In genomic region chr16:23453338-23454052, GRCh38 we compare ENCODE assay signal across 8 cellular contexts. TPM values are rescaled to one million over a fixed set of nuclear protein-coding genes. Genes with fewer than 3 reads are reported as not detected.
DNase-seq lines count a peak whose midpoint lies in the region; ATAC-seq and TF ChIP-seq lines count a peak whose summit lies in the region.

No MANE protein-coding gene starts in this region.

- H2AFZ ChIP-seq in OCI-LY3 (ENCODE audit: low read depth, low read length) (peak overlapping the region; percentile 72; the same call in 1 of the 2 replicates), parathyroid adenoma (peak overlapping the region; percentile 98)

- TF ChIP-seq CTCF in GM06990 (IDR thresholded peaks at IDR 0.05; ENCODE audit: insufficient read depth, low read length, poor library complexity, severe bottlenecking) (no peak), OCI-LY3 (IDR thresholded peaks at IDR 0.05; ENCODE audit: low read depth, low read length) (no peak), parathyroid adenoma (IDR thresholded peaks at IDR 0.05) (no peak)

- peak overlapping the region; percentile 87 for H3K4me2 ChIP-seq in OCI-LY3 (ENCODE audit: low read length)
- peak overlapping the region; percentile 64 for H3K4me2 ChIP-seq in parathyroid adenoma (ENCODE audit: low read length)

- H3K79me2 ChIP-seq in OCI-LY3 (ENCODE audit: low read length), result peaks cover 7% of the 10 kb centered on the region; the same call in 1 of the 2 replicates
- peaks cover 10% of the 10 kb centered on the region for H3K79me2 ChIP-seq in parathyroid adenoma

- DNase-seq in GM06990 (ENCODE audit: extremely low read depth, insufficient read length) (no peak), dedifferentiated amniotic fluid mesenchymal stem cell (ENCODE audit: extremely low spot score) (no peak), NCI-H69 (lab: John Stamatoyannopoulos, UW) (no peak)

- H3K9ac ChIP-seq in OCI-LY3 (ENCODE audit: low read length), result no peak overlapping the region
- H3K9ac ChIP-seq in parathyroid adenoma, result no peak overlapping the region

- H3K27me3 ChIP-seq in GM06990 (replicated peaks; ENCODE audit: control insufficient read depth, insufficient read depth, low read length) (no peaks in the 10 kb centered on the region), OCI-LY3 (ENCODE audit: low read depth, low read length) (no peaks in the 10 kb centered on the region), esophagus (ENCODE audit: control insufficient read depth in 1 of 2, insufficient read depth in 2 of 2, low read length in 2 of 2) (no peaks in the 10 kb centered on the region), parathyroid adenoma (ENCODE audit: control insufficient read depth, insufficient read depth, low read length) (no peaks in the 10 kb centered on the region)

- H3K9me3 ChIP-seq in OCI-LY3 (ENCODE audit: insufficient read depth, low read length) (no peaks in the 10 kb centered on the region), esophagus (ENCODE audit: control insufficient read depth in 2 of 2, insufficient read depth in 1 of 2, low read depth in 1 of 2, low read length in 1 of 2) (no peaks in the 10 kb centered on the region), parathyroid adenoma (ENCODE audit: control insufficient read depth, low read length) (no peaks in the 10 kb centered on the region)

- no peaks in the 10 kb centered on the region for H3K36me3 ChIP-seq in GM06990 (ENCODE audit: control insufficient read depth, insufficient read depth, low read length)
- no peaks in the 10 kb centered on the region for H3K36me3 ChIP-seq in OCI-LY3 (replicated peaks; ENCODE audit: low read depth, low read length)
- no peaks in the 10 kb centered on the region for H3K36me3 ChIP-seq in esophagus (ENCODE audit: control insufficient read depth in 2 of 2, insufficient read depth in 2 of 2, low read length in 1 of 2)
- no peaks in the 10 kb centered on the region for H3K36me3 ChIP-seq in parathyroid adenoma (ENCODE audit: control insufficient read depth, insufficient read depth, low read length)

- H4K20me1 ChIP-seq in OCI-LY3 (ENCODE audit: insufficient read depth, low read length), result no peaks in the 10 kb centered on the region

- 52 to 54% methylated on average over 37 of the region's 37 CpGs for WGBS in esophagus, 2 donors

- no peak for ATAC-seq in GM18498 (IDR thresholded peaks at IDR 0.05; ENCODE audit: unreplicated experiment)
- ATAC-seq in GM21528 (IDR thresholded peaks at IDR 0.05; ENCODE audit: low FRiP score, unreplicated experiment), result no peak

- H3K27ac ChIP-seq in OCI-LY3 (ENCODE audit: low read length) (no peak overlapping the region), esophagus (ENCODE audit: low read depth in 2 of 2, low read length in 1 of 2) (no peak overlapping the region), parathyroid adenoma (peak overlapping the region; percentile 78)

- H3K4me1 ChIP-seq in OCI-LY3 (ENCODE audit: low read length), result peaks cover 7% of the 10 kb centered on the region
- peaks cover 2 to 6% of the 10 kb centered on the region in 2 donors for H3K4me1 ChIP-seq in esophagus (ENCODE audit: control insufficient read depth in 2 of 2, insufficient read depth in 2 of 2, low read length in 1 of 2)
- H3K4me1 ChIP-seq in parathyroid adenoma, result no peaks in the 10 kb centered on the region

- H3K4me3 ChIP-seq in GM06990 (replicated peaks; ENCODE audit: low read depth, low read length) (peak overlapping the region; percentile 79), OCI-LY3 (ENCODE audit: low read length) (peak overlapping the region; percentile 88), esophagus (ENCODE audit: low read depth in 1 of 2, low read length in 2 of 2) (peak overlapping the region; percentile 84 to 92), parathyroid adenoma (ENCODE audit: low read depth, low read length) (peak overlapping the region; percentile 83)

RNA-seq across cellular contexts. Expression of gene COG7, which starts 0.5 kb away (rescaled TPM):
- polyA plus RNA-seq in esophagus, result 10 to 100 TPM; 14.2 to 21.2 TPM

RNA-seq across cellular contexts. Expression of gene GGA2, which starts 56.8 kb away (rescaled TPM):
- polyA plus RNA-seq in esophagus, result 10 to 100 TPM; 12.6 to 15.9 TPM
